Comparison of ENCODE assay signal across 1 cellular context in genomic region chr15:69118089-69118488, GRCh38.
TF ChIP-seq lines count a peak whose summit lies in the region.

No MANE protein-coding gene starts in this region.

TF ChIP-seq in H1, 55 proteins besides CTCF, POLR2A, EP300 and RAD21 (continued from another document):
- TF ChIP-seq E2F6 (IDR thresholded peaks at IDR 0.05) (no peak), YY1 (IDR thresholded peaks at IDR 0.05; ENCODE audit: low read depth, low read length) (no peak), TCF12 (IDR thresholded peaks at IDR 0.05; ENCODE audit: low read depth, low read length) (no peak), EGR1 (IDR thresholded peaks at IDR 0.05; ENCODE audit: borderline replicate concordance, low read depth, low read length) (no peak)
